Comparison of ENCODE assay signal across 10 cellular contexts in the genomic region with DNA sequence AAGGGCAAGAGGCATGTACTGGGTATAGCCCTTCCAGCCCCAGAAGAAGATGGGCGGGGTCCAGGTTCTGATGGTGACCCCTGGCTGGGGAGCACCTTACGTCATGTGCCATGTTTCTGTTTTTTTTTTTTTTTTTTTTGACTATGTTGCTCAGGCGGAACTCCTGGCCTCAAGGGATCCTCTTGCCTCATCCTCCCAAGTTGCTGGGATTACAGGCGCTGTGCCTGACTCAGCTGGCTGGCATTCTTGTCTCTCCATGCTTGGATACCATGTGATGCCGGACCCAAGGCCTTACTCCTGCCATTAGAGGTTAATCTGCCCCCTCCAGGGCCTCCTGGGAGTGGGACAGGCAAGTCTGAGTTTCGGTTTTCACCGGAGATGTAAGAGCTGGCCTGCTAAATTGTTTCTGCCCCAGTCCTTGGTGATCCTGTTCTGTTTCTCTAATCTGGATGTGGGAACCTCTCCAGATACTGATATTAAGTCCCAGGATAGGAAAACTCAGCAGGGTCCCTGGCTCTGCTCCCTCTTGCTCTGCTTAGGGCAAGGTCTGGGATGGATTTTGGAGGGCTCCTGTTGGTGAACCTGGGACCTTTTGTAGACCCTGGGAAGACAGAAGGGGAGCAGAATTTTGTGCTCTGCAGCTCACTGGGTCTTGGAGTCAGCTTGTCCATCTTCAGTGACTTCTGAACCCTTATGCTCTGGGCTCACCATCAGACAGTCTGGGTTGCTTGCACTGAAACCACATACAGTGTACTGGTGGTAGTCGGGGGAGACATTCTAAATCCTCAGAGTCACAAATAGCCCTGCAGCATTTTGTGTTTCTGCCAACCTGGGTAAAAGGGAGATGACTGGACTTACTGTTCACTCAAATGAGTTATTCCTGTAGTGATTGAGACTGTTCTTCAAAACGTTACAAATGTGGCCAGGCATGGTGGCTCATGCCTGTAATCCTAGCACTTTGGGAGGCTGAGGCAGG. TPM values are rescaled to one million over a fixed set of nuclear protein-coding genes. Genes with fewer than 3 reads are reported as not detected.
DNase-seq lines count a peak whose midpoint lies in the region; ATAC-seq, FAIRE-seq and TF ChIP-seq lines count a peak whose summit lies in the region.
"Had no signal": no experiment of that assay in that cellular context is flagged by ENCODE, and none has a peak within 500 bp of the region (broad histone marks: within the 10 kb centered on the region; RNA-seq: fewer than 3 reads in every experiment).

No MANE protein-coding gene starts in this region.

- peak overlapping the region; percentile 29 for H4K8ac ChIP-seq in mesenchymal stem cell (ENCODE audit: low read length)

- H2AFZ ChIP-seq in HepG2 (ENCODE audit: low read length), result no peak overlapping the region
- H2AFZ ChIP-seq in mesenchymal stem cell (ENCODE audit: low read depth, low read length), result no peak overlapping the region

- H3K4ac ChIP-seq in mesenchymal stem cell (ENCODE audit: low read depth in 1 of 2, low read length in 2 of 2), result peak overlapping the region; percentile 46 to 83

- H3K18ac ChIP-seq in mesenchymal stem cell (ENCODE audit: low read depth in 1 of 2, low read length in 2 of 2), result peak overlapping the region; percentile 74 to 95

- no peak for TF ChIP-seq RAD21 in HepG2 (CRISPR knock-in tag; IDR thresholded peaks at IDR 0.05)

- H2BK120ac ChIP-seq in mesenchymal stem cell (ENCODE audit: low read depth, low read length), result peak overlapping the region; percentile 81

- H2AK5ac ChIP-seq in mesenchymal stem cell (ENCODE audit: low read length, severe bottlenecking), result peak overlapping the region; percentile 92

- BruUV-seq in HepG2 (replicated peaks; lab: Mats Ljungman, UMichigan), result no TSS peak

- peak overlapping the region; percentile 23 for H4K91ac ChIP-seq in mesenchymal stem cell (ENCODE audit: low read length)

- TF ChIP-seq POLR2A in HepG2 (IDR thresholded peaks at IDR 0.05; ENCODE audit: insufficient read depth in 1 of 2, low read depth in 2 of 2, low read length in 2 of 2) (no peak), right lobe of liver (IDR thresholded peaks at IDR 0.05) (no peak)

- peak overlapping the region; percentile 80 for H2BK5ac ChIP-seq in mesenchymal stem cell (ENCODE audit: low read depth, low read length, poor library complexity, severe bottlenecking)

- no peak overlapping the region for H2BK15ac ChIP-seq in mesenchymal stem cell (ENCODE audit: low read depth, poor library complexity, severe bottlenecking)

- intact Hi-C loops in HepG2 (cut with micrococcal nuclease; ENCODE audit: unreplicated experiment), result no loop called here
- intact Hi-C loops in right lobe of liver (cut with DNase I), result loop anchor here in 1 of 2 donors (10.0 kb wide), 1 partner anchor 216 kb away; no protein-coding TSS in a partner anchor

- POLR2A ChIA-PET in HepG2 (lab: Yijun Ruan, JAX), result interaction anchor here (1.3 kb wide), 1 partner anchor 31 kb away, joined by 5 read pairs; no protein-coding TSS in a partner anchor

- no peaks in the 10 kb centered on the region for H4K20me1 ChIP-seq in HepG2 (ENCODE audit: insufficient read depth, low read length)

- H3K4me2 ChIP-seq in HepG2 (ENCODE audit: low read depth, low read length), result no peak overlapping the region
- peak overlapping the region; percentile 30 for H3K4me2 ChIP-seq in mesenchymal stem cell (ENCODE audit: low read length, poor library complexity, severe bottlenecking)

- WGBS in HepG2 (ENCODE audit: low lambda C conversion rate), result 88% methylated on average over 9 of the region's 9 CpGs
- WGBS in right lobe of liver (ENCODE audit: insufficient coverage, low coverage, low lambda C conversion rate, missing lambda C conversion rate), result 63% methylated on average over 5 of the region's 9 CpGs
- 23% methylated on average over 9 of the region's 9 CpGs for WGBS in mesenchymal stem cell

- ATAC-seq in HepG2, result 0 out of 3 replicates have a peak, but pooled peaks have one; percentile 7
- ATAC-seq in right lobe of liver, result no peak
- ATAC-seq in GM21447 (IDR thresholded peaks at IDR 0.05; ENCODE audit: unreplicated experiment), result no peak
- ATAC-seq in GM19328 (IDR thresholded peaks at IDR 0.05; ENCODE audit: unreplicated experiment), result no peak

- peaks cover 2% of the 10 kb centered on the region for H3K79me1 ChIP-seq in mesenchymal stem cell (replicated peaks; ENCODE audit: low read length, poor library complexity, severe bottlenecking)

- TF ChIP-seq CTCF in HepG2 (CRISPR knock-in tag; IDR thresholded peaks at IDR 0.05), result no peak
- no peak for TF ChIP-seq CTCF in right lobe of liver (IDR thresholded peaks at IDR 0.05)

- peaks cover 48% of the 10 kb centered on the region for H3K79me2 ChIP-seq in HepG2 (ENCODE audit: insufficient read depth, low read length)

- H2BK12ac ChIP-seq in mesenchymal stem cell (ENCODE audit: low read length in 2 of 2), result peak overlapping the region in 1 of 2 experiments; percentile 65

- H3K4me1 ChIP-seq in HepG2 (ENCODE audit: insufficient read depth, low read length), result peaks cover 47% of the 10 kb centered on the region
- H3K4me1 ChIP-seq in right lobe of liver, result no peaks in the 10 kb centered on the region
- peaks cover 68% of the 10 kb centered on the region for H3K4me1 ChIP-seq in mesenchymal stem cell (ENCODE audit: control insufficient read depth, insufficient read depth, low read depth, low read length)

- H3K9ac ChIP-seq in HepG2 (ENCODE audit: insufficient read depth, low read depth, low read length) (no peak overlapping the region), mesenchymal stem cell (ENCODE audit: low read length) (peak overlapping the region; percentile 87)

- in situ Hi-C loops in HepG2 (cut with HindIII; ENCODE audit: extremely low pct_ligation_motif_present, low pct_unique_long_range_greater_than_20kb), result loop anchor here (10.0 kb wide), 1 partner anchor 46 kb away; a partner anchor contains a TSS

- no peak for TF ChIP-seq EP300 in HepG2 (IDR thresholded peaks at IDR 0.05; ENCODE audit: low read depth in 2 of 2, low read length in 2 of 2)
- TF ChIP-seq EP300 in HepG2 (CRISPR knock-in tag; IDR thresholded peaks at IDR 0.05; ENCODE audit: borderline replicate concordance), result no peak

- H3K36me3 ChIP-seq in HepG2 (replicated peaks in 1 of 2; ENCODE audit: control insufficient read depth in 1 of 2, insufficient read depth in 2 of 2, low read length in 2 of 2) (no peaks in the 10 kb centered on the region), right lobe of liver (no peaks in the 10 kb centered on the region), mesenchymal stem cell (ENCODE audit: control insufficient read depth in 1 of 2, insufficient read depth in 2 of 2, low read depth in 1 of 2, low read length in 2 of 2) (peaks cover 0 to 5% of the 10 kb centered on the region in 2 experiments)

- FAIRE-seq in HepG2 (lab: Jason Lieb, UNC), result no peak
- FAIRE-seq: endometrium had no signal

- H3K27me3 ChIP-seq in HepG2 (ENCODE audit: control insufficient read depth in 1 of 2, insufficient read depth in 2 of 2, low read length in 2 of 2), result no peaks in the 10 kb centered on the region
- no peaks in the 10 kb centered on the region for H3K27me3 ChIP-seq in right lobe of liver
- no peaks in the 10 kb centered on the region for H3K27me3 ChIP-seq in mesenchymal stem cell (ENCODE audit: control insufficient read depth in 1 of 2, insufficient read depth in 1 of 2, low read length in 2 of 2)

- H3K14ac ChIP-seq in mesenchymal stem cell (ENCODE audit: low read length in 2 of 2), result no peak overlapping the region

- H3K4me3 ChIP-seq in HepG2 (replicated peaks in 1 of 3; ENCODE audit: insufficient read depth in 1 of 3, low read depth in 2 of 3, low read length in 3 of 3) (no peak overlapping the region), right lobe of liver (no peak overlapping the region), mesenchymal stem cell (ENCODE audit: insufficient read depth in 1 of 2, low read depth in 1 of 2, low read length in 2 of 2) (peak overlapping the region in 1 of 2 experiments; percentile 28)

- H3K27ac ChIP-seq in HepG2 (ENCODE audit: extremely low read length, insufficient read depth, low read length) (no peak overlapping the region), right lobe of liver (no peak overlapping the region), cingulate gyrus (ENCODE audit: low read depth, low read length) (peak overlapping the region; percentile 29), mesenchymal stem cell (ENCODE audit: low read length, poor library complexity, severe bottlenecking) (peak overlapping the region; percentile 98)
- H3K27ac ChIP-seq: C4-2B had no signal

- DNase-seq in HepG2 (ENCODE audit: low spot score) (no peak), right lobe of liver (no peak), mesenchymal stem cell (peak; percentile 99), AML-193 (lab: John Stamatoyannopoulos, UW) (no peak)
- no peak for DNase-seq in central memory CD4-positive, alpha-beta T cell

- CTCF ChIA-PET in HepG2 (lab: Yijun Ruan, JAX; ENCODE audit: low intra/inter-chr PET ratio, low total read pairs), result no interaction called here

- no peaks in the 10 kb centered on the region for H3K9me3 ChIP-seq in HepG2 (ENCODE audit: low read length)
- H3K9me3 ChIP-seq in right lobe of liver, result no peaks in the 10 kb centered on the region
- no peaks in the 10 kb centered on the region for H3K9me3 ChIP-seq in mesenchymal stem cell (ENCODE audit: control insufficient read depth, low read length)

- no peak overlapping the region for H3K23ac ChIP-seq in mesenchymal stem cell (ENCODE audit: low read length in 2 of 2)

RNA-seq across cellular contexts. Expression of a gene that starts 45.1 kb away (rescaled TPM):
- total RNA-seq in HepG2 (2016; rRNA removed; fragmentation: Illumina TruSeq; extraction: Trizol), result 48.5 and 99.8 TPM in 2 replicates
- 16.1 and 17.5 TPM in 2 replicates for total RNA-seq in HepG2 (2016; cell fraction: cytosol; rRNA removed; fragmentation: Illumina TruSeq; extraction: Trizol; ENCODE audit: low read depth)
- total RNA-seq in HepG2 (2016; cell fraction: insoluble cytoplasmic fraction; rRNA removed; fragmentation: Illumina TruSeq; extraction: Trizol), result 42.2 and 99.6 TPM in 2 replicates
- 29.0 and 31.7 TPM in 2 replicates for total RNA-seq in HepG2 (2016; cell fraction: membrane; rRNA removed; fragmentation: Illumina TruSeq; extraction: Trizol)
- 111 and 135 TPM in 2 replicates for total RNA-seq in HepG2 (2016; cell fraction: nucleus; rRNA removed; fragmentation: Illumina TruSeq; extraction: Trizol)
- 98.5 and 116 TPM in 2 replicates for polyA plus RNA-seq in HepG2 (2011; rRNA removed)
- 75.5 and 97.3 TPM in 2 replicates for polyA plus RNA-seq in HepG2 (2011; cell fraction: cytosol; rRNA removed)
- 240 and 289 TPM in 2 replicates for polyA plus RNA-seq in HepG2 (2011; cell fraction: nucleus; rRNA removed)
- polyA plus RNA-seq in HepG2 (2012), result 93.9 and 95.7 TPM in 2 replicates
- polyA plus RNA-seq in HepG2 (2016; cell fraction: cytosol; fragmentation: Illumina TruSeq; extraction: Trizol; ENCODE audit: low read depth), result 6.8 and 7.3 TPM in 2 replicates
- 34.4 and 38.1 TPM in 2 replicates for polyA plus RNA-seq in HepG2 (2016; cell fraction: insoluble cytoplasmic fraction; fragmentation: Illumina TruSeq; extraction: Trizol; ENCODE audit: low read depth)
- polyA plus RNA-seq in HepG2 (2016; cell fraction: membrane; fragmentation: Illumina TruSeq; extraction: Trizol; ENCODE audit: low read depth), result 12.8 and 15.4 TPM in 2 replicates
- 220 and 224 TPM in 2 replicates for polyA plus RNA-seq in HepG2 (2016; cell fraction: nucleus; fragmentation: Illumina TruSeq; extraction: Trizol; ENCODE audit: insufficient read depth, low read depth)
- 0.19 and 231 TPM in 2 replicates for polyA minus RNA-seq in HepG2 (2011; rRNA and poly(A)+ RNA removed; ENCODE audit: low replicate concordance)
- 83.9 and 88.1 TPM in 2 replicates for polyA minus RNA-seq in HepG2 (2011; cell fraction: cytosol; rRNA and poly(A)+ RNA removed)
- polyA minus RNA-seq in HepG2 (2011; cell fraction: nucleus; rRNA and poly(A)+ RNA removed), result 66.0 and 71.1 TPM in 2 replicates
- 1 to 10 TPM in 3 of 6 experiments, under 1 TPM in 3; 0.55 to 1.8 (median 0.99) TPM for total RNA-seq in right lobe of liver
- 73.1 TPM for polyA plus RNA-seq in mesenchymal stem cell (2013, experiment 1 of 2)
- polyA plus RNA-seq in mesenchymal stem cell (2013, experiment 2 of 2), result 71.9 TPM

RNA-seq across cellular contexts. Expression of a gene that starts 49.8 kb away (rescaled TPM):
- 21.0 and 25.5 TPM in 2 replicates for total RNA-seq in HepG2 (2016; rRNA removed; fragmentation: Illumina TruSeq; extraction: Trizol)
- total RNA-seq in HepG2 (2016; cell fraction: cytosol; rRNA removed; fragmentation: Illumina TruSeq; extraction: Trizol; ENCODE audit: low read depth), result 4.5 and 4.8 TPM in 2 replicates
- total RNA-seq in HepG2 (2016; cell fraction: insoluble cytoplasmic fraction; rRNA removed; fragmentation: Illumina TruSeq; extraction: Trizol), result 19.0 and 26.0 TPM in 2 replicates
- 20.6 and 21.0 TPM in 2 replicates for total RNA-seq in HepG2 (2016; cell fraction: membrane; rRNA removed; fragmentation: Illumina TruSeq; extraction: Trizol)
- total RNA-seq in HepG2 (2016; cell fraction: nucleus; rRNA removed; fragmentation: Illumina TruSeq; extraction: Trizol), result 15.5 and 17.7 TPM in 2 replicates
- 44.1 and 45.7 TPM in 2 replicates for polyA plus RNA-seq in HepG2 (2011; rRNA removed)
- 30.8 and 42.8 TPM in 2 replicates for polyA plus RNA-seq in HepG2 (2011; cell fraction: cytosol; rRNA removed)
- 50.7 and 72.8 TPM in 2 replicates for polyA plus RNA-seq in HepG2 (2011; cell fraction: nucleus; rRNA removed)
- 18.6 and 23.1 TPM in 2 replicates for polyA plus RNA-seq in HepG2 (2012)
- polyA plus RNA-seq in HepG2 (2016; cell fraction: cytosol; fragmentation: Illumina TruSeq; extraction: Trizol; ENCODE audit: low read depth), result 5.2 and 5.4 TPM in 2 replicates
- 26.4 and 31.7 TPM in 2 replicates for polyA plus RNA-seq in HepG2 (2016; cell fraction: insoluble cytoplasmic fraction; fragmentation: Illumina TruSeq; extraction: Trizol; ENCODE audit: low read depth)
- polyA plus RNA-seq in HepG2 (2016; cell fraction: membrane; fragmentation: Illumina TruSeq; extraction: Trizol; ENCODE audit: low read depth), result 19.0 and 19.4 TPM in 2 replicates
- 33.8 and 35.3 TPM in 2 replicates for polyA plus RNA-seq in HepG2 (2016; cell fraction: nucleus; fragmentation: Illumina TruSeq; extraction: Trizol; ENCODE audit: insufficient read depth, low read depth)
- polyA minus RNA-seq in HepG2 (2011; rRNA and poly(A)+ RNA removed; ENCODE audit: low replicate concordance), result 59.4 and 75.9 TPM in 2 replicates
- 19.9 and 20.3 TPM in 2 replicates for polyA minus RNA-seq in HepG2 (2011; cell fraction: cytosol; rRNA and poly(A)+ RNA removed)
- 20.2 and 21.3 TPM in 2 replicates for polyA minus RNA-seq in HepG2 (2011; cell fraction: nucleus; rRNA and poly(A)+ RNA removed)
- 10 to 100 TPM in 4 of 6 experiments, 1 to 10 TPM in 2; 4.9 to 17.0 (median 11.3) TPM for total RNA-seq in right lobe of liver
- polyA plus RNA-seq in mesenchymal stem cell (2013, experiment 1 of 2), result 30.1 TPM
- 29.6 TPM for polyA plus RNA-seq in mesenchymal stem cell (2013, experiment 2 of 2)

Comparison
In these comparisons a context has a peak if more than half of its experiments do, and no peak if none do; other contexts are left out.
1. RNA of a gene that starts 45.1 kb away (total RNA-seq): 16.1 to 135 TPM in HepG2; 0.55 to 1.8 TPM in right lobe of liver; every median in the first group is over 4 times any median in the second.
2. H3K27ac ChIP-seq: peak in cingulate gyrus (single experiment) and mesenchymal stem cell (single experiment); none in HepG2 (single experiment) and right lobe of liver (0 of 3).